ENCODE assay signal across 8 cellular contexts in the genomic region with DNA sequence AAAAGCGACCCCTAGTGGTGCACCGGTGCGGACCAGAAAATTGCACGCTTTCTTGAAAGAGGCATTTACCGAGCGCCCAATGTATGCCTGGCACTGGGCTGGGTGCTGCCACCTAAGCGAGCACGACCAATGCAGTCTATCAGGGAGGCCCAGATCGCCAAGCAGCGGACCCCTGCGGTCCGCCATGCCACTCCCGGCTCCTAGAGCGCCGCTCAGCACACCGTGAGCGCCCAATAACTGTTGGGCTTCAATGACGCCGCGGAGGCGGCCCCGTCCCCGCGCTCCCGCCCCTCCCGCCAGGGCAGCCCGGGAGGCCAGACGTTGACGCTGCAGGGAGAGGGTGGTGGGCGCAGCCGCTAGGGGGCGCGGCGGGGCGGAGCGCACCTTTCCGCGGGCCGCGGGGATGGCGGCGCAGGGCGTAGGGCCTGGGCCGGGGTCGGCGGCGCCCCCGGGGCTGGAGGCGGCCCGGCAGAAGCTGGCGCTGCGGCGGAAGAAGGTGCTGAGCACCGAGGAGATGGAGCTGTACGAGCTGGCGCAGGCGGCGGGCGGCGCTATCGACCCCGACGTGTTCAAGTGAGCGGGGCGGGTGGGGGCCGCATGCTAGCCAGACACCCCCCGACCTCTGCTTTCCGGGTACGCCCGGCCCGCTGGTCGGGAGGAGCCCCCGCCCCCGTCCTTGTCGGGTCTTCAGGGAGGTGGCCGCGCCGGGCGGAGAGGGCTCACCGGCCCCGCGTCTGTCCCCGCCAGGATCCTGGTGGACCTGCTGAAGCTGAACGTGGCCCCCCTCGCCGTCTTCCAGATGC. TPM values are rescaled to one million over a fixed set of nuclear protein-coding genes. Genes with fewer than 3 reads are reported as not detected.
A peak's percentile ranks its signal among the peaks of the same experiment; 100 is the strongest.
DNase-seq lines count a peak whose midpoint lies in the region; ATAC-seq and TF ChIP-seq lines count a peak whose summit lies in the region.
"Not testable (repeated sequence)": the region's sequence is repeated elsewhere in the genome, so short reads cannot be mapped to it uniquely, and the experiment has no call there.

A gene with protein sequence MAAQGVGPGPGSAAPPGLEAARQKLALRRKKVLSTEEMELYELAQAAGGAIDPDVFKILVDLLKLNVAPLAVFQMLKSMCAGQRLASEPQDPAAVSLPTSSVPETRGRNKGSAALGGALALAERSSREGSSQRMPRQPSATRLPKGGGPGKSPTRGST (plus strand): TSS at position 383 of the 803 bp plus-strand sequence. CDS start 21 bp downstream, at position 404.

- not testable (repeated sequence) for H3K27me3 ChIP-seq in ovary; thymus (ENCODE audit: control insufficient read depth, insufficient read depth)

- intact Hi-C loops in ovary (cut with DNase I): loop anchor here (5.0 to 10.0 kb wide), 4 partner anchors 150 to 163 kb away; a partner anchor contains a TSS

- H3K9me3 ChIP-seq in ovary; thymus (ENCODE audit: control insufficient read depth): not testable (repeated sequence)

- DNase-seq in GM12865 (ENCODE audit: low read depth) (peak; percentile 94), NCI-H1092 (lab: John Stamatoyannopoulos, UW) (peak; percentile 69), SKM-1 (lab: John Stamatoyannopoulos, UW; ENCODE audit: unreplicated experiment) (peak; percentile 67), glutamatergic neuron (peak; percentile 92), ovary (peak; percentile 84 to 91 (median 88))
- peak; percentile 93 to 94 for DNase-seq in activated naive CD4-positive, alpha-beta T cell treated with anti-CD3 and anti-CD28 coated beads, Interleukin-2, amount 50 U/mL, for 72 hours (ENCODE audit: low spot score in 2 of 2)

- peaks cover 13% of the 10 kb centered on the region for H3K4me1 Mint-ChIP-seq in glutamatergic neuron (ENCODE audit: low read depth, unreplicated experiment)

- H3K27ac ChIP-seq in ovary: peak within 1 kb of the TSS; percentile 87 to 91
- peak within 1 kb of the TSS; percentile 91 for H3K27ac ChIP-seq in thymus (ENCODE audit: low read depth)

- H3K27me3 Mint-ChIP-seq in glutamatergic neuron (ENCODE audit: unreplicated experiment): peaks cover 14% of the 10 kb centered on the region

- H3K4me3 ChIP-seq in GM12865 (ENCODE audit: low read depth, low read length) (peak within 1 kb of the TSS; percentile 79), ovary (peak within 1 kb of the TSS; percentile 96), thymus (ENCODE audit: low read length) (peak within 1 kb of the TSS; percentile 87)

- TF ChIP-seq EP300 in ovary (IDR thresholded peaks at IDR 0.05): not testable (repeated sequence)

- peak; percentile 78 for ATAC-seq in HG02623 (IDR thresholded peaks at IDR 0.05; ENCODE audit: unreplicated experiment)
- ATAC-seq in activated naive CD4-positive, alpha-beta T cell treated with anti-CD3 and anti-CD28 coated beads, Interleukin-2, amount 50 U/mL, for 72 hours: peak; percentile 87 to 91

- H3K4me3 Mint-ChIP-seq in glutamatergic neuron (ENCODE audit: unreplicated experiment): peak within 1 kb of the TSS; percentile 93

- not testable (repeated sequence) for H3K36me3 ChIP-seq in ovary; thymus (ENCODE audit: control insufficient read depth, insufficient read depth)

- WGBS in ovary, 3 donors: 0 to 1% (median 0%) methylated on average over 30 to 83 of the region's 86 CpGs
- under 1% methylated on average over 83 of the region's 86 CpGs for WGBS in thymus

- TF ChIP-seq CTCF in GM12865 (IDR thresholded peaks at IDR 0.05; ENCODE audit: insufficient read depth, low read depth, low read length, missing control alignments): peak; percentile 71
- TF ChIP-seq CTCF in glutamatergic neuron (IDR thresholded peaks at IDR 0.05; ENCODE audit: partially characterized antibody, unreplicated experiment): peak; percentile 92
- TF ChIP-seq CTCF in ovary (IDR thresholded peaks at IDR 0.05): peak; percentile 26 to 94 (median 93)

- TF ChIP-seq POLR2A in ovary (IDR thresholded peaks at IDR 0.05): not testable (repeated sequence)

- not testable (repeated sequence) for H3K9me3 Mint-ChIP-seq in activated naive CD4-positive, alpha-beta T cell treated with anti-CD3 and anti-CD28 coated beads, Interleukin-2, amount 50 U/mL, for 72 hours; glutamatergic neuron (ENCODE audit: unreplicated experiment)

- not testable (repeated sequence) for H3K4me1 ChIP-seq in ovary (ENCODE audit: insufficient read depth); thymus (ENCODE audit: control insufficient read depth, insufficient read depth, low read length)

- peak within 1 kb of the TSS; percentile 97 to 98 for H3K27ac Mint-ChIP-seq in activated naive CD4-positive, alpha-beta T cell treated with anti-CD3 and anti-CD28 coated beads, Interleukin-2, amount 50 U/mL, for 72 hours
- H3K27ac Mint-ChIP-seq in glutamatergic neuron (ENCODE audit: unreplicated experiment): peak within 1 kb of the TSS; percentile 87

- H3K36me3 Mint-ChIP-seq in activated naive CD4-positive, alpha-beta T cell treated with anti-CD3 and anti-CD28 coated beads, Interleukin-2, amount 50 U/mL, for 72 hours: peaks cover 12 to 22% of the 10 kb centered on the region in 2 donors
- H3K36me3 Mint-ChIP-seq in glutamatergic neuron (ENCODE audit: unreplicated experiment): not testable (repeated sequence)

RNA-seq across cellular contexts. Expression of the gene that starts here (rescaled TPM):
- 100 to 1,000 TPM; 392 to 450 TPM for total RNA-seq in activated naive CD4-positive, alpha-beta T cell treated with anti-CD3 and anti-CD28 coated beads, Interleukin-2, amount 50 U/mL, for 72 hours
- total RNA-seq in glutamatergic neuron (ENCODE audit: unreplicated experiment) (172 TPM), ovary (100 to 1,000 TPM; 229 to 365 (median 247) TPM)
- polyA plus RNA-seq in ovary (100 to 1,000 TPM in 1 of 2 donors, 1 to 10 TPM in 1; 5.4 to 228 TPM), thymus (141 TPM)

Comparison
In these comparisons a context has a peak if more than half of its experiments do, and no peak if none do; other contexts are left out.
1. Peak in every context shown above with its lines: DNase-seq, ATAC-seq, H3K4me3 ChIP-seq and H3K27ac ChIP-seq.